Comparison of ENCODE assay signal across 25 cellular contexts in genomic region chr2:12762976-12763375, GRCh38.
"Had no signal": no experiment of that assay in that cellular context is flagged by ENCODE, and none has a peak within 500 bp of the region (broad histone marks: within the 10 kb centered on the region; RNA-seq: fewer than 3 reads in every experiment).

No MANE protein-coding gene starts in this region.

- H3K36me3 Mint-ChIP-seq: activated CD4-positive, alpha-beta memory T cell treated with anti-CD3 and anti-CD28 coated beads for 36 hours; activated CD8-positive, alpha-beta memory T cell treated with anti-CD3 and anti-CD28 coated beads, Interleukin-2, amount 10 ng/mL, durations not matched to agents 7 days and 5 days; activated naive CD4-positive, alpha-beta T cell treated with anti-CD3 and anti-CD28 coated beads, Interleukin-2, amount 10 ng/mL, durations not matched to agents 7 days and 5 days had no signal

- H3K4me1 ChIP-seq: body of pancreas, colonic mucosa, right atrium auricular region, testis, upper lobe of left lung had no signal

- H3K27ac ChIP-seq: body of pancreas, colonic mucosa, foreskin keratinocyte, left ventricle myocardium inferior, neutrophil, right atrium auricular region, testis, upper lobe of left lung, WERI-Rb-1 had no signal

- H3K9me3 ChIP-seq: body of pancreas, colonic mucosa, neutrophil, right atrium auricular region, testis had no signal

- H3K27ac Mint-ChIP-seq: activated CD4-positive, alpha-beta memory T cell treated with anti-CD3 and anti-CD28 coated beads for 36 hours; activated CD4-positive, alpha-beta T cell treated with anti-CD3 and anti-CD28 coated beads for 36 hours; activated CD8-positive, alpha-beta memory T cell treated with anti-CD3 and anti-CD28 coated beads, Interleukin-2, amount 10 ng/mL, durations not matched to agents 7 days and 5 days; activated naive CD4-positive, alpha-beta T cell treated with anti-CD3 and anti-CD28 coated beads, Interleukin-2, amount 10 ng/mL, durations not matched to agents 7 days and 5 days; naive thymus-derived CD8-positive, alpha-beta T cell; progenitor cell of endocrine pancreas; T-helper 17 cell had no signal

- ATAC-seq: activated CD4-positive, alpha-beta T cell treated with anti-CD3 and anti-CD28 coated beads for 36 hours; activated CD8-positive, alpha-beta memory T cell treated with anti-CD3 and anti-CD28 coated beads, Interleukin-2, amount 10 ng/mL, durations not matched to agents 7 days and 5 days; body of pancreas; esophagus mucosa; foreskin keratinocyte; naive thymus-derived CD8-positive, alpha-beta T cell; stimulated activated naive CD8-positive, alpha-beta T cell treated with anti-CD3 and anti-CD28 coated beads, Interleukin-15, Interleukin-2, amounts not matched to agents 100 U/mL and 50 U/mL, for 24 hours; T-helper 17 cell had no signal

- H3K36me3 ChIP-seq: colonic mucosa, left ventricle myocardium inferior, neutrophil, right atrium auricular region, upper lobe of left lung, WERI-Rb-1 had no signal

- H3K27me3 Mint-ChIP-seq: activated CD4-positive, alpha-beta memory T cell treated with anti-CD3 and anti-CD28 coated beads for 36 hours; activated CD4-positive, alpha-beta T cell treated with anti-CD3 and anti-CD28 coated beads for 36 hours had no signal

- DNase-seq: activated CD4-positive, alpha-beta memory T cell treated with anti-CD3 and anti-CD28 coated beads for 36 hours; activated CD4-positive, alpha-beta T cell treated with anti-CD3 and anti-CD28 coated beads for 36 hours; activated CD8-positive, alpha-beta memory T cell treated with anti-CD3 and anti-CD28 coated beads, Interleukin-2, amount 10 ng/mL, durations not matched to agents 7 days and 5 days; activated naive CD4-positive, alpha-beta T cell treated with anti-CD3 and anti-CD28 coated beads, Interleukin-2, amount 10 ng/mL, durations not matched to agents 7 days and 5 days; activated T-cell treated with anti-CD3 and anti-CD28 coated beads, Interleukin-2, amount 50 U/mL, for 1 hour; body of pancreas; central memory CD4-positive, alpha-beta T cell; colonic mucosa; foreskin keratinocyte; glutamatergic neuron; kidney; left ventricle myocardium inferior; naive thymus-derived CD8-positive, alpha-beta T cell; stimulated activated CD4-positive, alpha-beta T cell treated with anti-CD3 and anti-CD28 coated beads, Interleukin-4, amount 100 ng/mL, for 4 hours; stimulated activated CD8-positive, alpha-beta memory T cell treated with anti-CD3 and anti-CD28 coated beads, Interleukin-4, amount 100 ng/mL, for 48 hours; stimulated activated naive CD8-positive, alpha-beta T cell treated with anti-CD3 and anti-CD28 coated beads, Interleukin-15, Interleukin-2, amounts not matched to agents 100 U/mL and 50 U/mL, for 24 hours; T-helper 17 cell; testis; upper lobe of left lung; WERI-Rb-1 had no signal

- H3K27me3 ChIP-seq: body of pancreas, colonic mucosa, foreskin keratinocyte, neutrophil, right atrium auricular region, testis, upper lobe of left lung had no signal

- H3K4me3 Mint-ChIP-seq: activated CD4-positive, alpha-beta memory T cell treated with anti-CD3 and anti-CD28 coated beads for 36 hours; activated CD4-positive, alpha-beta T cell treated with anti-CD3 and anti-CD28 coated beads for 36 hours; activated CD8-positive, alpha-beta memory T cell treated with anti-CD3 and anti-CD28 coated beads, Interleukin-2, amount 10 ng/mL, durations not matched to agents 7 days and 5 days; activated naive CD4-positive, alpha-beta T cell treated with anti-CD3 and anti-CD28 coated beads, Interleukin-2, amount 10 ng/mL, durations not matched to agents 7 days and 5 days; naive thymus-derived CD8-positive, alpha-beta T cell; T-helper 17 cell had no signal

- H3K4me3 ChIP-seq: body of pancreas, colonic mucosa, left ventricle myocardium inferior, right atrium auricular region, skin epidermis, testis, upper lobe of left lung had no signal

- H3K9me3 Mint-ChIP-seq: activated naive CD4-positive, alpha-beta T cell treated with anti-CD3 and anti-CD28 coated beads, Interleukin-2, amount 10 ng/mL, durations not matched to agents 7 days and 5 days had no signal
